In genomic region chr7:69608878-69609277, GRCh38 we compare ENCODE assay signal across 19 cellular contexts.
"Had no signal": no experiment of that assay in that cellular context is flagged by ENCODE, and none has a peak within 500 bp of the region (broad histone marks: within the 10 kb centered on the region; RNA-seq: fewer than 3 reads in every experiment).

No MANE protein-coding gene starts in this region.

- H3K4me3 ChIP-seq: dorsolateral prefrontal cortex, hepatocyte, left ventricle myocardium inferior, sigmoid colon, thoracic aorta had no signal

- H3K9me3 Mint-ChIP-seq: activated naive CD4-positive, alpha-beta T cell treated with anti-CD3 and anti-CD28 coated beads for 36 hours; activated T-cell treated with anti-CD3 and anti-CD28 coated beads, Interleukin-2, amount 50 U/mL, for 4 hours; brain; nephron; stimulated activated memory B cell treated with anti-CD40 and anti-IgM and Interleukin-4, amounts not matched to agents 10 μg/mL and 1 μg/mL and 100 μg/mL, for 72 hours had no signal

- H3K36me3 ChIP-seq: left ventricle myocardium inferior, sigmoid colon, thoracic aorta had no signal

- H3K27ac Mint-ChIP-seq: activated naive CD4-positive, alpha-beta T cell treated with anti-CD3 and anti-CD28 coated beads for 36 hours; brain; nephron; stimulated activated memory B cell treated with anti-CD40 and anti-IgM and Interleukin-4, amounts not matched to agents 10 μg/mL and 1 μg/mL and 100 μg/mL, for 72 hours had no signal

- H2AFZ ChIP-seq: hepatocyte had no signal

- H3K9me3 ChIP-seq: left ventricle myocardium inferior, sigmoid colon, thoracic aorta had no signal

- DNase-seq: activated CD4-positive, alpha-beta T cell treated with anti-CD3 and anti-CD28 coated beads, Interleukin-2, amount 50 U/mL, for 1 hour; activated CD8-positive, alpha-beta memory T cell treated with anti-CD3 and anti-CD28 coated beads, Interleukin-2, amount 50 U/mL, for 4 hours; activated naive CD4-positive, alpha-beta T cell treated with anti-CD3 and anti-CD28 coated beads for 36 hours; activated T-cell treated with anti-CD3 and anti-CD28 coated beads, Interleukin-2, amount 50 U/mL, for 4 hours; caudate nucleus; dorsolateral prefrontal cortex; foreskin keratinocyte; left ventricle myocardium inferior; mammary epithelial cell; midbrain; occipital lobe; posterior cingulate gyrus; sigmoid colon; stimulated activated CD4-positive, alpha-beta T cell treated with anti-CD3 and anti-CD28 coated beads, Interleukin-4, amount 100 ng/mL, for 4 hours had no signal

- H3K27me3 ChIP-seq: dorsolateral prefrontal cortex, sigmoid colon had no signal

- H3K4me3 Mint-ChIP-seq: activated naive CD4-positive, alpha-beta T cell treated with anti-CD3 and anti-CD28 coated beads for 36 hours; activated T-cell treated with anti-CD3 and anti-CD28 coated beads, Interleukin-2, amount 50 U/mL, for 4 hours; nephron; stimulated activated memory B cell treated with anti-CD40 and anti-IgM and Interleukin-4, amounts not matched to agents 10 μg/mL and 1 μg/mL and 100 μg/mL, for 72 hours had no signal

- H3K4me2 ChIP-seq: hepatocyte had no signal

- H3K36me3 Mint-ChIP-seq: brain; stimulated activated memory B cell treated with anti-CD40 and anti-IgM and Interleukin-4, amounts not matched to agents 10 μg/mL and 1 μg/mL and 100 μg/mL, for 72 hours had no signal

- H3K27ac ChIP-seq: dorsolateral prefrontal cortex, foreskin keratinocyte, hepatocyte, left ventricle myocardium inferior, sigmoid colon, thoracic aorta had no signal

- H3K4me1 ChIP-seq: foreskin keratinocyte had no signal

- ATAC-seq: activated T-cell treated with anti-CD3 and anti-CD28 coated beads, Interleukin-2, amount 50 U/mL, for 4 hours; foreskin keratinocyte; stimulated activated memory B cell treated with anti-CD40 and anti-IgM and Interleukin-4, amounts not matched to agents 10 μg/mL and 1 μg/mL and 100 μg/mL, for 72 hours had no signal

- H3K27me3 Mint-ChIP-seq: brain; stimulated activated memory B cell treated with anti-CD40 and anti-IgM and Interleukin-4, amounts not matched to agents 10 μg/mL and 1 μg/mL and 100 μg/mL, for 72 hours had no signal
